6 cellular contexts compared by ENCODE assay signal in the genomic region with DNA sequence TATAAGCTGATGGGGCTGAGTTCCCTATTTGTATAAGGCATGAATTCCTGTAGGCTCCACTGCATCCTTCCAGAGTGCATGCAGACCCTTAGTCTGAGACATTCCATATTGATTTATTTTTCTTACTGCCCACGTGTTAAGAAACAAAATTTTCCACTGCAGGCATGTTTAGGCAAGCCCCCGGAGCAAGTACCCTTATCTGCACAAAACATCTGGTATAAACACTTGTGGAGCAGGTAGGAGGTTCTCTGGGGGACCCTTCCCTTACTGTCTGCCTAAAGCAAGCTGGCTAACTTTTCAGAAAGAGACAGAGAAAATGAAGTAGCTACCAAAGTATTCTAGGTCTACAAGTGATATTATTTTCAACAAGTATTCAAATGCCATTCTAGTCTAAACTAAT.
DNase-seq lines count a peak whose midpoint lies in the region; TF ChIP-seq lines count a peak whose summit lies in the region.
"Not testable (repeated sequence)": the region's sequence is repeated elsewhere in the genome, so short reads cannot be mapped to it uniquely, and the experiment has no call there.

No MANE protein-coding gene starts in this region.

- intact Hi-C loops in esophagus muscularis mucosa (cut with DNase I); spleen (cut with DNase I; ENCODE audit: low total_unique reads): not testable (repeated sequence)

- H3K27me3 ChIP-seq in esophagus muscularis mucosa; spleen (replicated peaks in 1 of 7): not testable (repeated sequence)

- H3K27ac ChIP-seq in esophagus muscularis mucosa (replicated peaks in 1 of 4); spleen: not testable (repeated sequence)

- H3K36me3 ChIP-seq in esophagus muscularis mucosa, spleen: not testable (repeated sequence)

- 18% methylated on average over 2 of the region's 2 CpGs for WGBS in esophagus muscularis mucosa
- WGBS in spleen, 5 donors, result 23 to 28% (median 26%) methylated on average over 2 of the region's 2 CpGs

- in situ Hi-C loops in KBM-7 (cut with MboI; ENCODE audit: low pct_unique_long_range_greater_than_20kb, low sequenced_read_pairs), result not testable (repeated sequence)

- H3K9me3 ChIP-seq in esophagus muscularis mucosa, result peaks cover 0 to 13% (median 6%) of the 10 kb centered on the region in 4 donors
- peaks cover 7 to 81% (median 77%) of the 10 kb centered on the region in 8 donors for H3K9me3 ChIP-seq in spleen

- H3K4me3 ChIP-seq in esophagus muscularis mucosa, spleen: not testable (repeated sequence)

- not testable (repeated sequence) for TF ChIP-seq POLR2A in esophagus muscularis mucosa (IDR thresholded peaks at IDR 0.05; ENCODE audit: low read depth); spleen (IDR thresholded peaks at IDR 0.05)

- not testable (repeated sequence) for TF ChIP-seq CTCF in esophagus muscularis mucosa (IDR thresholded peaks at IDR 0.05); spleen (IDR thresholded peaks at IDR 0.05 in 8 of 11, conservative IDR thresholded peaks at IDR 0.05 in 3 of 11)

- TF ChIP-seq EP300 in esophagus muscularis mucosa (IDR thresholded peaks at IDR 0.05), result not testable (repeated sequence)

- not testable (repeated sequence) for H3K4me1 ChIP-seq in esophagus muscularis mucosa, spleen

- DNase-seq in KBM-7 (peak; percentile 28), NCI-H2171 (lab: John Stamatoyannopoulos, UW) (peak; percentile 73), NCI-H524 (lab: John Stamatoyannopoulos, UW) (peak; percentile 15 to 70), OCI-M1 (lab: John Stamatoyannopoulos, UW) (peak; percentile 45), esophagus muscularis mucosa (ENCODE audit: extremely low spot score) (peak; percentile 90), spleen (peak; percentile 21)

Comparison
In these comparisons a context has a peak if more than half of its experiments do, and no peak if none do; other contexts are left out.
1. DNase-seq: peak in every context shown above with its lines; median percentile 90 in esophagus muscularis mucosa; 73 in NCI-H2171; 45 in OCI-M1; 42 in NCI-H524; 28 in KBM-7; 21 in spleen.